ENCODE assay signal across 16 cellular contexts in the genomic region with DNA sequence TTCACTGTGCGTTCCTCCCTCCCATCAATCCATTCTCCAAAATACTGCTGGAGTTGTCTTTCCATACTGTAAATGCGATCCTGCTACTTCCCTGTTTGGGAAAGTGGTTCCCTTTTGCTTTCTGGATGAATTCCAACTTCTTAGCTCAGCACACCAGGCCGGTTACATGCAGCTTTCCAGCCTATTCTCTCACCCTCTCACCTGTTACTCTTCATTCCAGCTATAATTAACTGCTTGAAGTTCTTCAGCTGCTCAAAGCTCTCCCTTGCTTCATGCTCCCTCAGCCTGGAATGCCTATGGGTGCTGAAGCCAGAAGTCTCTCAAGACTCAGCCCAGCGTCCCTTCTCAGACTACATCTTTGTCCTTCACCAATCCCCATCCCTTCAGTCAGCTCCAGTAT. TPM values are rescaled to one million over a fixed set of nuclear protein-coding genes. Genes with fewer than 3 reads are reported as not detected.
DNase-seq lines count a peak whose midpoint lies in the region; ATAC-seq, FAIRE-seq and TF ChIP-seq lines count a peak whose summit lies in the region.
"Had no signal": no experiment of that assay in that cellular context is flagged by ENCODE, and none has a peak within 500 bp of the region (broad histone marks: within the 10 kb centered on the region; RNA-seq: fewer than 3 reads in every experiment).

No MANE protein-coding gene starts in this region.

- CTCF ChIA-PET in K562 (lab: Yijun Ruan, JAX; ENCODE audit: low intra/inter-chr PET ratio): no interaction called here

- no peak overlapping the region for H3K9ac ChIP-seq in K562 (ENCODE audit: insufficient read depth in 1 of 2, low read depth in 2 of 2, low read length in 2 of 2)

- DNase-seq in NCI-H2029 treated with DMSO at 0.1 percent for 48 hours (lab: John Stamatoyannopoulos, UW) (peak; percentile 75), K562 (ENCODE audit: extremely low read depth in 1 of 4, low spot score in 3 of 4) (no peak), renal cortical epithelial cell (ENCODE audit: low read depth) (peak; percentile 35), testis (no peak), SK-N-DZ (ENCODE audit: low spot score) (no peak), OCI-M2 (lab: John Stamatoyannopoulos, UW; ENCODE audit: unreplicated experiment) (no peak)
- DNase-seq in activated T-helper 2 cell treated with anti-CD3 and anti-CD28 coated beads, Interferon-gamma antibody, Interleukin-2, Interleukin-4, amounts not matched to agents 10 μg/mL and 5 μg/mL and 100 μg/mL, durations not matched to agents 14 hours and 24 hours and 36 hours (ENCODE audit: low spot score): no peak
- DNase-seq: activated CD4-positive, alpha-beta memory T cell treated with anti-CD3 and anti-CD28 coated beads, Interleukin-2, amount 10 ng/mL, durations not matched to agents 7 days and 5 days; adrenal gland; endodermal cell; nucleus accumbens; stomach had no signal

- H2AFZ ChIP-seq in K562 (ENCODE audit: low read depth, low read length): no peak overlapping the region

- TF ChIP-seq POLR2A in K562 (conservative IDR thresholded peaks at IDR 0.05) (no peak), testis (IDR thresholded peaks at IDR 0.05) (no peak)

- FAIRE-seq in K562 (lab: Jason Lieb, UNC): no peak
- FAIRE-seq: G401.6 had no signal

- BruUV-seq in K562 (replicated peaks; lab: Mats Ljungman, UMichigan): no TSS peak

- no peak overlapping the region for H3K4me3 Mint-ChIP-seq in activated T-helper 2 cell treated with anti-CD3 and anti-CD28 coated beads, Interferon-gamma antibody, Interleukin-2, Interleukin-4, amounts not matched to agents 10 μg/mL and 5 μg/mL and 100 μg/mL, durations not matched to agents 14 hours and 24 hours and 36 hours (ENCODE audit: low read depth)
- H3K4me3 Mint-ChIP-seq: activated CD4-positive, alpha-beta memory T cell treated with anti-CD3 and anti-CD28 coated beads, Interleukin-2, amount 10 ng/mL, durations not matched to agents 7 days and 5 days; endodermal cell; memory B cell had no signal

- TF ChIP-seq RAD21 in K562 (CRISPR knock-in tag; conservative IDR thresholded peaks at IDR 0.05 in 1 of 2, IDR thresholded peaks at IDR 0.05 in 1 of 2): no peak

- H3K9me3 ChIP-seq in DOHH2 (ENCODE audit: control insufficient read depth, insufficient read depth, low read length): no peaks in the 10 kb centered on the region
- no peaks in the 10 kb centered on the region for H3K9me3 ChIP-seq in K562 (replicated peaks; ENCODE audit: control insufficient read depth, insufficient read depth, low read depth, low read length)
- H3K9me3 ChIP-seq in testis: no peaks in the 10 kb centered on the region
- H3K9me3 ChIP-seq: adrenal gland, stomach had no signal

- H3K4me1 ChIP-seq in DOHH2 (ENCODE audit: control insufficient read depth, low read length) (peaks cover 99% of the 10 kb centered on the region), K562 (replicated peaks in 1 of 2; ENCODE audit: control insufficient read depth in 2 of 2, insufficient read depth in 2 of 2, low read length in 2 of 2) (peaks cover 0 to 2% of the 10 kb centered on the region in 2 experiments; a peak in 3 of 5 replicates), testis (no peaks in the 10 kb centered on the region)
- H3K4me1 ChIP-seq: adrenal gland had no signal

- H3K4me2 ChIP-seq in DOHH2 (ENCODE audit: low read length) (peak overlapping the region; percentile 74), K562 (ENCODE audit: insufficient read depth, low read length) (no peak overlapping the region)

- peak overlapping the region; percentile 81 for H3K27ac ChIP-seq in DOHH2 (ENCODE audit: low read depth, low read length)
- no peak overlapping the region for H3K27ac ChIP-seq in K562 (ENCODE audit: extremely low read depth, low read depth, low read length)
- no peak overlapping the region for H3K27ac ChIP-seq in testis
- H3K27ac ChIP-seq: adrenal gland, SK-N-MC had no signal

- 49% methylated on average over 4 of the region's 4 CpGs for WGBS in K562 (ENCODE audit: insufficient coverage, low coverage, missing lambda C conversion rate)
- WGBS in testis, 2 donors: 71 to 90% methylated on average over 4 of the region's 4 CpGs

- H3K79me2 ChIP-seq in DOHH2 (ENCODE audit: control insufficient read depth, low read length) (peaks cover 22% of the 10 kb centered on the region), K562 (ENCODE audit: control insufficient read depth, insufficient read depth, low read length) (no peaks in the 10 kb centered on the region)

- H3K27ac Mint-ChIP-seq in activated T-helper 2 cell treated with anti-CD3 and anti-CD28 coated beads, Interferon-gamma antibody, Interleukin-2, Interleukin-4, amounts not matched to agents 10 μg/mL and 5 μg/mL and 100 μg/mL, durations not matched to agents 14 hours and 24 hours and 36 hours: no peak overlapping the region
- H3K27ac Mint-ChIP-seq: activated CD4-positive, alpha-beta memory T cell treated with anti-CD3 and anti-CD28 coated beads, Interleukin-2, amount 10 ng/mL, durations not matched to agents 7 days and 5 days; endodermal cell; memory B cell had no signal

- H3K9me3 Mint-ChIP-seq in activated T-helper 2 cell treated with anti-CD3 and anti-CD28 coated beads, Interferon-gamma antibody, Interleukin-2, Interleukin-4, amounts not matched to agents 10 μg/mL and 5 μg/mL and 100 μg/mL, durations not matched to agents 14 hours and 24 hours and 36 hours: no peaks in the 10 kb centered on the region
- H3K9me3 Mint-ChIP-seq: activated CD4-positive, alpha-beta memory T cell treated with anti-CD3 and anti-CD28 coated beads, Interleukin-2, amount 10 ng/mL, durations not matched to agents 7 days and 5 days; endodermal cell; memory B cell had no signal

- in situ Hi-C loops in K562 (cut with MboI): loop anchor here (5.0 kb wide), 1 partner anchor 134 kb away; no protein-coding TSS in a partner anchor

- H4K20me1 ChIP-seq in DOHH2 (ENCODE audit: control insufficient read depth, insufficient read depth, low read depth, low read length) (no peaks in the 10 kb centered on the region), K562 (replicated peaks; ENCODE audit: control insufficient read depth, insufficient read depth, low read length) (no peaks in the 10 kb centered on the region)

- peaks cover 10% of the 10 kb centered on the region for H3K4me1 Mint-ChIP-seq in activated T-helper 2 cell treated with anti-CD3 and anti-CD28 coated beads, Interferon-gamma antibody, Interleukin-2, Interleukin-4, amounts not matched to agents 10 μg/mL and 5 μg/mL and 100 μg/mL, durations not matched to agents 14 hours and 24 hours and 36 hours (ENCODE audit: low read depth)

- H3K9me2 ChIP-seq in DOHH2 (replicated peaks; ENCODE audit: control insufficient read depth, low read length): no peaks in the 10 kb centered on the region

- no peak for ATAC-seq in K562

- H3K4me3 ChIP-seq in DOHH2 (ENCODE audit: low read length) (peak overlapping the region; percentile 57; the same call in 1 of the 2 replicates), K562 (no peak overlapping the region), testis (no peak overlapping the region)
- H3K4me3 ChIP-seq: adrenal gland, SK-N-MC, stomach had no signal

- H3F3A ChIP-seq in DOHH2 (ENCODE audit: control insufficient read depth, insufficient read depth): peaks cover 26% of the 10 kb centered on the region

- intact Hi-C loops in K562 (cut with micrococcal nuclease) (loop anchor here (10.0 kb wide), 1 partner anchor 456 kb away; no protein-coding TSS in a partner anchor), testis (cut with DNase I; ENCODE audit: low total_unique reads) (loop anchor here (5.0 kb wide), 1 partner anchor 134 kb away; no protein-coding TSS in a partner anchor)
- intact Hi-C loops in activated T-helper 2 cell treated with anti-CD3 and anti-CD28 coated beads, Interferon-gamma antibody, Interleukin-2, Interleukin-4, amounts not matched to agents 10 μg/mL and 5 μg/mL and 100 μg/mL, durations not matched to agents 14 hours and 24 hours and 36 hours (cut with micrococcal nuclease): no loop called here

- POLR2A ChIA-PET in K562 (lab: Yijun Ruan, JAX): interaction anchor here (0.7 to 1.2 kb wide), 2 partner anchors 10 to 121 kb away, joined by 3 to 4 read pairs; no protein-coding TSS in a partner anchor

- H3K36me3 ChIP-seq in DOHH2 (ENCODE audit: control insufficient read depth, low read length) (no peaks in the 10 kb centered on the region; the same call in 1 of the 2 replicates), K562 (ENCODE audit: control insufficient read depth, insufficient read depth, low read length) (no peaks in the 10 kb centered on the region), testis (ENCODE audit: low read depth, missing control alignments) (no peaks in the 10 kb centered on the region)
- H3K36me3 ChIP-seq: adrenal gland, stomach had no signal

- H3K36me3 Mint-ChIP-seq in activated T-helper 2 cell treated with anti-CD3 and anti-CD28 coated beads, Interferon-gamma antibody, Interleukin-2, Interleukin-4, amounts not matched to agents 10 μg/mL and 5 μg/mL and 100 μg/mL, durations not matched to agents 14 hours and 24 hours and 36 hours (ENCODE audit: low read depth): peaks cover 2% of the 10 kb centered on the region

- TF ChIP-seq CTCF in DOHH2 (IDR thresholded peaks at IDR 0.05; ENCODE audit: low read depth, low read length, poor library complexity, severe bottlenecking): no peak
- no peak for TF ChIP-seq CTCF in K562 (IDR thresholded peaks at IDR 0.05 in 2 of 3, conservative IDR thresholded peaks at IDR 0.05 in 1 of 3; ENCODE audit: insufficient read depth in 2 of 3, low read depth in 1 of 3, low read length in 3 of 3)
- no peak for TF ChIP-seq CTCF in testis (IDR thresholded peaks at IDR 0.05)

- no peak for TF ChIP-seq EP300 in K562 (IDR thresholded peaks at IDR 0.05; ENCODE audit: low read length)

- H3K27me3 ChIP-seq in DOHH2 (ENCODE audit: control insufficient read depth, low read length): no peaks in the 10 kb centered on the region
- H3K27me3 ChIP-seq in K562 (ENCODE audit: control insufficient read depth in 2 of 2, insufficient read depth in 2 of 2, low read length in 2 of 2): no peaks in the 10 kb centered on the region
- H3K27me3 ChIP-seq in testis: no peaks in the 10 kb centered on the region
- H3K27me3 ChIP-seq: adrenal gland, stomach had no signal

- H3K9me1 ChIP-seq in K562 (ENCODE audit: control insufficient read depth, insufficient read depth, low read length): no peaks in the 10 kb centered on the region

- no peaks in the 10 kb centered on the region for H3K27me3 Mint-ChIP-seq in activated T-helper 2 cell treated with anti-CD3 and anti-CD28 coated beads, Interferon-gamma antibody, Interleukin-2, Interleukin-4, amounts not matched to agents 10 μg/mL and 5 μg/mL and 100 μg/mL, durations not matched to agents 14 hours and 24 hours and 36 hours (ENCODE audit: low read depth)
- H3K27me3 Mint-ChIP-seq: activated CD4-positive, alpha-beta memory T cell treated with anti-CD3 and anti-CD28 coated beads, Interleukin-2, amount 10 ng/mL, durations not matched to agents 7 days and 5 days; memory B cell had no signal

RNA-seq across cellular contexts. Expression of gene ZNRF2, which starts 6.0 kb away (rescaled TPM):
- total RNA-seq in K562 (2011; cell fraction: chromatin; rRNA removed; ENCODE audit: low replicate concordance): 5.4 and 16.5 TPM in 2 replicates
- total RNA-seq in K562 (2011; cell fraction: nucleolus; rRNA removed): 4.0 and 7.5 TPM in 2 replicates
- 5.4 and 9.7 TPM in 2 replicates for total RNA-seq in K562 (2011; cell fraction: nucleoplasm; rRNA removed)
- total RNA-seq in K562 (2014; rRNA removed) (13.9 and 18.1 TPM in 2 replicates), K562 (2014; rRNA removed; fragmentation: Illumina TruSeq; extraction: Trizol) (6.8 and 8.1 TPM in 2 replicates), K562 (2015; rRNA removed; fragmentation: Illumina TruSeq; extraction: Trizol) (5.2 and 5.9 TPM in 2 replicates), K562 (2021) (8.3 and 9.4 TPM in 2 replicates), renal cortical epithelial cell (18.9 and 39.4 TPM in 2 replicates), testis (10 to 100 TPM; 53.0 to 65.0 TPM)
- polyA plus RNA-seq in K562 (2011; rRNA removed) (4.1 and 5.5 TPM in 2 replicates), K562 (2014; fragmentation: Illumina TruSeq; extraction: Trizol) (4.7 and 5.5 TPM in 2 replicates), K562 (2014; fragmentation: Nextera tagmentation; extraction: Ambion mirVana) (1 to 10 TPM; 1.1 to 1.2 TPM), K562 (2014; rRNA removed) (4.7 and 4.9 TPM in 2 replicates), testis (ENCODE audit: insufficient read depth, low read depth, low replicate concordance) (38.4 TPM)
- polyA plus RNA-seq in K562 (2011; cell fraction: cytosol; rRNA removed): 1.7 and 3.0 TPM in 2 replicates
- polyA plus RNA-seq in K562 (2011; cell fraction: nucleus; rRNA removed): 3.2 and 4.0 TPM in 2 replicates
- polyA plus RNA-seq in K562 (2012): 3.6 and 5.3 TPM in 2 replicates
- 6.5 and 9.6 TPM in 2 replicates for polyA minus RNA-seq in K562 (2011; rRNA and poly(A)+ RNA removed)
- polyA minus RNA-seq in K562 (2011; cell fraction: cytosol; rRNA and poly(A)+ RNA removed): 4.6 and 5.2 TPM in 2 replicates
- 17.7 and 20.2 TPM in 2 replicates for polyA minus RNA-seq in K562 (2011; cell fraction: nucleus; rRNA and poly(A)+ RNA removed)
- 9.3 and 10.6 TPM in 2 replicates for polyA plus RNA-seq in SK-N-DZ (2014; cell fraction: cytosol; rRNA removed)
- 8.4 and 8.8 TPM in 2 replicates for polyA plus RNA-seq in SK-N-DZ (2014; cell fraction: nucleus; rRNA removed)
- total RNA-seq in activated T-helper 2 cell treated with anti-CD3 and anti-CD28 coated beads, Interferon-gamma antibody, Interleukin-2, Interleukin-4, amounts not matched to agents 10 μg/mL and 5 μg/mL and 100 μg/mL, durations not matched to agents 14 hours and 24 hours and 36 hours: 10.2 and 10.4 TPM in 2 replicates

Comparison
In these comparisons a context has a peak if more than half of its experiments do, and no peak if none do; other contexts are left out.
1. DNase-seq: peak in NCI-H2029 treated with DMSO at 0.1 percent for 48 hours (single experiment) and renal cortical epithelial cell (single experiment); none in K562 (0 of 4), testis (single experiment), SK-N-DZ (single experiment), activated T-helper 2 cell treated with anti-CD3 and anti-CD28 coated beads, Interferon-gamma antibody, Interleukin-2, Interleukin-4, amounts not matched to agents 10 μg/mL and 5 μg/mL and 100 μg/mL, durations not matched to agents 14 hours and 24 hours and 36 hours (single experiment) and OCI-M2 (single experiment).